Comparison of ENCODE assay signal across 18 cellular contexts in the genomic region with DNA sequence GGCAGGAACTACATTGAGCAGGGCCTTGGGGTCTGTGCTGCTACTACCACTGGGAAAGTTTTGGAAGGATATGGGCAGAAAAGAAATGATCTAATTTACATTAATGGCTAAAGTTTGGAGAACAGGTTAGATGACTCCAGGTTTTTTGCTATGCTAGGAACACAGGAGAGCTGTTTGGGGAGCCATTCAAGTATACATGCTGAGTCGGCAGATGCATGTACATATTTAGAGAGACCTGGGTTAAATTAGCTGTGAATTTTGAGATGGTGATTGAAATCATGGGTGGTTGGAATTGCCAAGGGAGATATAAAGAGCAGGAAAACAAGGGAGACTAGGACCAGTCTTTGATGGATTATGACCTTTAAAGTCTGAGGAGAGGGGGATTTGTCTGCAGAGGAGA.
DNase-seq lines count a peak whose midpoint lies in the region; ATAC-seq and TF ChIP-seq lines count a peak whose summit lies in the region.
"Had no signal": no experiment of that assay in that cellular context is flagged by ENCODE, and none has a peak within 500 bp of the region (broad histone marks: within the 10 kb centered on the region; RNA-seq: fewer than 3 reads in every experiment).

No MANE protein-coding gene starts in this region.

- no peak for TF ChIP-seq CTCF in type B pancreatic cell (conservative IDR thresholded peaks at IDR 0.05)

- no peak for ATAC-seq in activated T-helper 17 cell treated with anti-CD3 and anti-CD28 coated beads, Interleukin-2, amount 50 U/mL, for 72 hours (replicated peaks)
- no peak for ATAC-seq in HG02763 (IDR thresholded peaks at IDR 0.05; ENCODE audit: unreplicated experiment)

- peaks cover 5% of the 10 kb centered on the region for H3K36me3 Mint-ChIP-seq in T-helper 1 cell treated with Interleukin-12 subunit alpha and Interleukin-12 subunit beta and Interleukin-4 antibody, amounts not matched to agents 30 μg/mL and 1 μg/mL, for 36 hours (ENCODE audit: low read depth)
- no peaks in the 10 kb centered on the region for H3K36me3 Mint-ChIP-seq in activated naive CD8-positive, alpha-beta T cell
- H3K36me3 Mint-ChIP-seq in activated naive CD8-positive, alpha-beta T cell treated with anti-CD3 and anti-CD28 coated beads for 36 hours, result no peaks in the 10 kb centered on the region
- no peaks in the 10 kb centered on the region for H3K36me3 Mint-ChIP-seq in activated T-helper 17 cell treated with anti-CD3 and anti-CD28 coated beads, Interleukin-2, amount 50 U/mL, for 72 hours (ENCODE audit: low read depth)
- H3K36me3 Mint-ChIP-seq in type B pancreatic cell, result no peaks in the 10 kb centered on the region

- peaks cover 4% of the 10 kb centered on the region for H3K27me3 Mint-ChIP-seq in T-helper 1 cell treated with Interleukin-12 subunit alpha and Interleukin-12 subunit beta and Interleukin-4 antibody, amounts not matched to agents 30 μg/mL and 1 μg/mL, for 36 hours (ENCODE audit: low read depth)
- H3K27me3 Mint-ChIP-seq in activated naive CD8-positive, alpha-beta T cell, result no peaks in the 10 kb centered on the region
- H3K27me3 Mint-ChIP-seq in activated naive CD8-positive, alpha-beta T cell treated with anti-CD3 and anti-CD28 coated beads for 36 hours, result no peaks in the 10 kb centered on the region
- H3K27me3 Mint-ChIP-seq in activated T-helper 17 cell treated with anti-CD3 and anti-CD28 coated beads, Interleukin-2, amount 50 U/mL, for 72 hours, result no peaks in the 10 kb centered on the region
- H3K27me3 Mint-ChIP-seq in type B pancreatic cell, result peaks cover 3% of the 10 kb centered on the region

- no peaks in the 10 kb centered on the region for H3K9me3 Mint-ChIP-seq in T-helper 1 cell treated with Interleukin-12 subunit alpha and Interleukin-12 subunit beta and Interleukin-4 antibody, amounts not matched to agents 30 μg/mL and 1 μg/mL, for 36 hours
- H3K9me3 Mint-ChIP-seq in activated naive CD8-positive, alpha-beta T cell (ENCODE audit: low read depth), result no peaks in the 10 kb centered on the region
- no peaks in the 10 kb centered on the region for H3K9me3 Mint-ChIP-seq in activated naive CD8-positive, alpha-beta T cell treated with anti-CD3 and anti-CD28 coated beads for 36 hours
- H3K9me3 Mint-ChIP-seq in activated T-helper 17 cell treated with anti-CD3 and anti-CD28 coated beads, Interleukin-2, amount 50 U/mL, for 72 hours, result peaks cover 10% of the 10 kb centered on the region
- H3K9me3 Mint-ChIP-seq in type B pancreatic cell, result no peaks in the 10 kb centered on the region

- peak overlapping the region; percentile 1 for H3K4me3 Mint-ChIP-seq in T-helper 1 cell treated with Interleukin-12 subunit alpha and Interleukin-12 subunit beta and Interleukin-4 antibody, amounts not matched to agents 30 μg/mL and 1 μg/mL, for 36 hours
- no peak overlapping the region for H3K4me3 Mint-ChIP-seq in activated naive CD8-positive, alpha-beta T cell
- no peak overlapping the region for H3K4me3 Mint-ChIP-seq in activated naive CD8-positive, alpha-beta T cell treated with anti-CD3 and anti-CD28 coated beads for 36 hours
- H3K4me3 Mint-ChIP-seq in activated T-helper 17 cell treated with anti-CD3 and anti-CD28 coated beads, Interleukin-2, amount 50 U/mL, for 72 hours, result peak overlapping the region; percentile 4
- no peak overlapping the region for H3K4me3 Mint-ChIP-seq in type B pancreatic cell
- H3K4me3 Mint-ChIP-seq: CD8-positive, alpha-beta memory T cell had no signal

- peaks cover 72% of the 10 kb centered on the region for H3K4me1 Mint-ChIP-seq in T-helper 1 cell treated with Interleukin-12 subunit alpha and Interleukin-12 subunit beta and Interleukin-4 antibody, amounts not matched to agents 30 μg/mL and 1 μg/mL, for 36 hours (ENCODE audit: low read depth)
- peaks cover 59% of the 10 kb centered on the region for H3K4me1 Mint-ChIP-seq in activated naive CD8-positive, alpha-beta T cell (ENCODE audit: low read depth)
- peaks cover 50% of the 10 kb centered on the region for H3K4me1 Mint-ChIP-seq in activated naive CD8-positive, alpha-beta T cell treated with anti-CD3 and anti-CD28 coated beads for 36 hours
- H3K4me1 Mint-ChIP-seq in activated T-helper 17 cell treated with anti-CD3 and anti-CD28 coated beads, Interleukin-2, amount 50 U/mL, for 72 hours, result peaks cover 61% of the 10 kb centered on the region
- H3K4me1 Mint-ChIP-seq in type B pancreatic cell (ENCODE audit: unreplicated experiment), result peaks cover 11% of the 10 kb centered on the region

- DNase-seq in T-helper 1 cell (no peak), type B pancreatic cell (ENCODE audit: extremely low spot score, unreplicated experiment) (no peak), NCI-H748 (lab: John Stamatoyannopoulos, UW; ENCODE audit: unreplicated experiment) (no peak)
- no peak for DNase-seq in activated naive CD8-positive, alpha-beta T cell treated with anti-CD3 and anti-CD28 coated beads for 36 hours
- DNase-seq: CD8-positive, alpha-beta memory T cell; DMS53; GF-D8; Kasumi-1; NCI-H1694; NCI-H2081 treated with DMSO at 0.1 percent for 48 hours; NCI-H2171 treated with DMSO at 0.1 percent for 48 hours; NCI-H524 treated with DMSO at 0.1 percent for 48 hours; Peyer's patch; SJCRH30 had no signal

- H3K27ac Mint-ChIP-seq in T-helper 1 cell treated with Interleukin-12 subunit alpha and Interleukin-12 subunit beta and Interleukin-4 antibody, amounts not matched to agents 30 μg/mL and 1 μg/mL, for 36 hours, result no peak overlapping the region
- H3K27ac Mint-ChIP-seq in activated naive CD8-positive, alpha-beta T cell, result peak overlapping the region; percentile 36
- H3K27ac Mint-ChIP-seq in activated naive CD8-positive, alpha-beta T cell treated with anti-CD3 and anti-CD28 coated beads for 36 hours, result no peak overlapping the region
- H3K27ac Mint-ChIP-seq in activated T-helper 17 cell treated with anti-CD3 and anti-CD28 coated beads, Interleukin-2, amount 50 U/mL, for 72 hours, result peak overlapping the region; percentile 8
- H3K27ac Mint-ChIP-seq in type B pancreatic cell, result peak overlapping the region; percentile 23

Comparison
In these comparisons a context has a peak if more than half of its experiments do, and no peak if none do; other contexts are left out.
1. H3K27ac Mint-ChIP-seq: peak in activated naive CD8-positive, alpha-beta T cell (single experiment), activated T-helper 17 cell treated with anti-CD3 and anti-CD28 coated beads, Interleukin-2, amount 50 U/mL, for 72 hours (single experiment) and type B pancreatic cell (single experiment); none in T-helper 1 cell treated with Interleukin-12 subunit alpha and Interleukin-12 subunit beta and Interleukin-4 antibody, amounts not matched to agents 30 μg/mL and 1 μg/mL, for 36 hours (single experiment) and activated naive CD8-positive, alpha-beta T cell treated with anti-CD3 and anti-CD28 coated beads for 36 hours (single experiment).
2. H3K4me3 Mint-ChIP-seq: peak in T-helper 1 cell treated with Interleukin-12 subunit alpha and Interleukin-12 subunit beta and Interleukin-4 antibody, amounts not matched to agents 30 μg/mL and 1 μg/mL, for 36 hours (single experiment) and activated T-helper 17 cell treated with anti-CD3 and anti-CD28 coated beads, Interleukin-2, amount 50 U/mL, for 72 hours (single experiment); none in activated naive CD8-positive, alpha-beta T cell (single experiment), activated naive CD8-positive, alpha-beta T cell treated with anti-CD3 and anti-CD28 coated beads for 36 hours (single experiment) and type B pancreatic cell (single experiment).